In genomic region chr12:33794954-33795353, GRCh38 we compare ENCODE assay signal across 23 cellular contexts.
"Had no signal": no experiment of that assay in that cellular context is flagged by ENCODE, and none has a peak within 500 bp of the region (broad histone marks: within the 10 kb centered on the region; RNA-seq: fewer than 3 reads in every experiment).

No MANE protein-coding gene starts in this region.

- H3K36me3 ChIP-seq: heart right ventricle, left ventricle myocardium inferior, lower lobe of right lung, right lobe of liver, spleen, stomach had no signal

- H3K27ac Mint-ChIP-seq: endodermal cell; memory B cell; mesothelial cell of epicardium; natural killer cell treated with Interleukin-12 subunit alpha and Interleukin-12 subunit beta and Interleukin-15 and Interleukin-18, amount 100 ng/mL, for 72 hours had no signal

- H3K4me3 ChIP-seq: coronary artery, heart right ventricle, left ventricle myocardium inferior, lower lobe of right lung, psoas muscle, right lobe of liver, spleen, stomach had no signal

- H3K27me3 ChIP-seq: heart right ventricle, right lobe of liver, spleen, stomach had no signal

- H3K4me1 Mint-ChIP-seq: endodermal cell, memory B cell, mesothelial cell of epicardium had no signal

- H3K36me3 Mint-ChIP-seq: memory B cell, mesothelial cell of epicardium had no signal

- H3K27me3 Mint-ChIP-seq: memory B cell; natural killer cell treated with Interleukin-12 subunit alpha and Interleukin-12 subunit beta and Interleukin-15 and Interleukin-18, amount 100 ng/mL, for 72 hours had no signal

- DNase-seq: effector CD4-positive, alpha-beta T cell; endodermal cell; erythroblast; heart right ventricle; hypothalamus; kidney; left cardiac atrium; left ventricle myocardium inferior; lower lobe of right lung; psoas muscle; retina; right lobe of liver; spleen; stimulated activated CD4-positive, alpha-beta T cell treated with anti-CD3 and anti-CD28 coated beads, Interleukin-15, amount 100 ng/mL, for 24 hours; stimulated activated CD4-positive, alpha-beta T cell treated with anti-CD3 and anti-CD28 coated beads, Interleukin-1b, Interleukin-23, amount 100 ng/mL, for 48 hours; stimulated activated CD4-positive, alpha-beta T cell treated with anti-CD3 and anti-CD28 coated beads, Interleukin-4, amount 100 ng/mL, for 4 hours; stimulated activated naive CD4-positive, alpha-beta T cell; stomach; trophoblast cell had no signal

- ATAC-seq: heart right ventricle, left cardiac atrium, lower lobe of right lung, psoas muscle, right lobe of liver had no signal

- H3K9me3 ChIP-seq: lower lobe of right lung, right lobe of liver had no signal

- H3K27ac ChIP-seq: coronary artery, heart right ventricle, left ventricle myocardium inferior, lower lobe of right lung, psoas muscle, right lobe of liver, spleen, stomach had no signal

- H3K4me1 ChIP-seq: heart right ventricle, left ventricle myocardium inferior, lower lobe of right lung, psoas muscle, right lobe of liver, spleen, stomach had no signal

- H3K4me3 Mint-ChIP-seq: endodermal cell; memory B cell; mesothelial cell of epicardium; natural killer cell treated with Interleukin-12 subunit alpha and Interleukin-12 subunit beta and Interleukin-15 and Interleukin-18, amount 100 ng/mL, for 72 hours had no signal
